In the genomic region with DNA sequence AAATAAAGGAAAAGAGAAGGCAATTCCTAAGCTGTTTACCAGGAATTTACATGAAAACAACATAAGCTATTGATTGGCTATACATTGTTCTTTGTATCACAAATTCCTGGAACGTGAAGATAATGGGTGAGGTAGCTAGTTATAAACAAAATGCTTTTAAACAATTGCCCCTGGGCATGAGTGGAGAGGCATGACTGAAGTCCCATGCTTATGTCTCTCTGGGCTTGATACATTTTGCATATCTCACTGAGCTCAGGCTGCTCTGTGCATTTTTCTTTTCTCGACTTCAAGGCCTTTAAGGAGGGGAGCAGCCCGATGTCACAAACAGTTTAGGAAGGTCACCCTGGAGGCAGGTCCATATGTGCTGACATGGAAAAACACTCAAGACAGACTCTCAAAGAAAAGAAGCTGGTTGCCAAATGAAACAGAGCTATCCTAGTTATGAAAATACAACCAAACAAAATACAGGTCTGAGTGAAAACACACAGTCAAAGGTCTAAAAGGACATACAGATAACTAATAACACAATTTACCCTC, we compare ENCODE assay signal across 18 cellular contexts.
DNase-seq lines count a peak whose midpoint lies in the region; ATAC-seq and TF ChIP-seq lines count a peak whose summit lies in the region.
"Had no signal": no experiment of that assay in that cellular context is flagged by ENCODE, and none has a peak within 500 bp of the region (broad histone marks: within the 10 kb centered on the region; RNA-seq: fewer than 3 reads in every experiment).

No MANE protein-coding gene starts in this region.

- peak; percentile 27 to 53 for DNase-seq in NCI-H526 (lab: John Stamatoyannopoulos, UW)
- no peak for DNase-seq in NCI-H526 treated with DMSO at 0.1 percent for 48 hours (lab: John Stamatoyannopoulos, UW)
- DNase-seq in SK-MEL-5 (ENCODE audit: low read depth, low spot score) = peak; percentile 46
- peak; percentile 7 for DNase-seq in fibroblast of villous mesenchyme (ENCODE audit: low read depth)
- DNase-seq in retina = peak; percentile 30
- no peak for DNase-seq in kidney glomerular epithelial cell (lab: John Stamatoyannopoulos, UW)
- DNase-seq in T-helper 2 cell = no peak
- DNase-seq: DMS53, EL, GF-D8, KBM-7, NCI-H1092, NCI-H1436 treated with DMSO at 0.1 percent for 48 hours, NCI-H1930, NCI-H524 treated with DMSO at 0.1 percent for 48 hours, OCI-M1 had no signal

- H3K4me3 ChIP-seq in fibroblast of villous mesenchyme (ENCODE audit: low read depth, low read length) = no peak overlapping the region

- in situ Hi-C loops in SK-MEL-5 (cut with HindIII; ENCODE audit: low pct_unique_long_range_greater_than_20kb, low sequenced_read_pairs) = no loop called here

- TF ChIP-seq CTCF in fibroblast of villous mesenchyme (IDR thresholded peaks at IDR 0.05; ENCODE audit: insufficient read depth, low read depth, low read length) = no peak

- ATAC-seq in HG02885 (IDR thresholded peaks at IDR 0.05; ENCODE audit: poor library complexity, unreplicated experiment) = no peak
- ATAC-seq: HepG2 had no signal

Comparison
In these comparisons a context has a peak if more than half of its experiments do, and no peak if none do; other contexts are left out.
1. DNase-seq: peak in NCI-H526 (2 of 2), SK-MEL-5 (single experiment), fibroblast of villous mesenchyme (single experiment) and retina (single experiment); none in NCI-H526 treated with DMSO at 0.1 percent for 48 hours (single experiment), kidney glomerular epithelial cell (single experiment) and T-helper 2 cell (0 of 5).